In genomic region chr1:61042679-61043009, GRCh38 we compare ENCODE assay signal across 9 cellular contexts. TPM values are rescaled to one million over a fixed set of nuclear protein-coding genes. Genes with fewer than 3 reads are reported as not detected.
A peak's percentile ranks its signal among the peaks of the same experiment; 100 is the strongest.
DNase-seq lines count a peak whose midpoint lies in the region; ATAC-seq, FAIRE-seq and TF ChIP-seq lines count a peak whose summit lies in the region.
"Had no signal": no experiment of that assay in that cellular context is flagged by ENCODE, and none has a peak within 500 bp of the region (broad histone marks: within the 10 kb centered on the region; RNA-seq: fewer than 3 reads in every experiment).

No MANE protein-coding gene starts in this region.

- in situ Hi-C loops in astrocyte of the spinal cord (cut with HindIII; ENCODE audit: low sequenced_read_pairs), result no loop called here
- in situ Hi-C loops in HepG2 (cut with HindIII; ENCODE audit: extremely low pct_ligation_motif_present, low pct_unique_long_range_greater_than_20kb), result loop anchor here (5.0 kb wide), 2 partner anchors 65 to 190 kb away; no protein-coding TSS in a partner anchor

- DNase-seq in NCI-H510A treated with DMSO at 0.1 percent for 48 hours (lab: John Stamatoyannopoulos, UW), result peak; percentile 68
- no peak for DNase-seq in NCI-H510A (lab: John Stamatoyannopoulos, UW)
- no peak for DNase-seq in astrocyte of the spinal cord (ENCODE audit: low read depth, low spot score)
- no peak for DNase-seq in HepG2 (ENCODE audit: low spot score)
- no peak for DNase-seq in suprapubic skin (ENCODE audit: low spot score in 2 of 2)
- no peak for DNase-seq in germinal center (ENCODE audit: low spot score)
- no peak for DNase-seq in NCI-H128 (lab: John Stamatoyannopoulos, UW; ENCODE audit: unreplicated experiment)

- ATAC-seq in HepG2, result no peak; the same call in 2 of the 3 replicates
- no peak for ATAC-seq in HG03342 (IDR thresholded peaks at IDR 0.05; ENCODE audit: unreplicated experiment)

- no peaks in the 10 kb centered on the region; the same call in 1 of the 2 replicates for H4K20me1 ChIP-seq in HepG2 (ENCODE audit: insufficient read depth, low read length)

- H3K9me3 ChIP-seq in HepG2 (ENCODE audit: low read length), result no peaks in the 10 kb centered on the region
- H3K9me3 ChIP-seq in suprapubic skin, result no peaks in the 10 kb centered on the region

- H3K9ac ChIP-seq in HepG2 (ENCODE audit: insufficient read depth, low read depth, low read length), result peak overlapping the region; percentile 45; the same call in 1 of the 2 replicates

- H3K36me3 ChIP-seq in HepG2 (replicated peaks in 1 of 2; ENCODE audit: control insufficient read depth in 1 of 2, insufficient read depth in 2 of 2, low read length in 2 of 2) (no peaks in the 10 kb centered on the region), suprapubic skin (no peaks in the 10 kb centered on the region)

- no peak for FAIRE-seq in HepG2 (lab: Jason Lieb, UNC)
- FAIRE-seq: A204.1 had no signal

- TF ChIP-seq CTCF in astrocyte of the spinal cord (IDR thresholded peaks at IDR 0.05; ENCODE audit: low read depth, low read length), result no peak
- no peak for TF ChIP-seq CTCF in HepG2 (CRISPR knock-in tag; IDR thresholded peaks at IDR 0.05)
- TF ChIP-seq CTCF in suprapubic skin (IDR thresholded peaks at IDR 0.05), result no peak

- TF ChIP-seq POLR2A in HepG2 (IDR thresholded peaks at IDR 0.05; ENCODE audit: insufficient read depth in 1 of 2, low read depth in 2 of 2, low read length in 2 of 2), result no peak
- no peak for TF ChIP-seq POLR2A in suprapubic skin (IDR thresholded peaks at IDR 0.05)

- POLR2A ChIA-PET in HepG2 (lab: Yijun Ruan, JAX), result no interaction called here

- BruUV-seq in HepG2 (replicated peaks; lab: Mats Ljungman, UMichigan), result no TSS peak

- H3K4me3 ChIP-seq in astrocyte of the spinal cord (ENCODE audit: low read depth, low read length), result peak overlapping the region; percentile 46
- H3K4me3 ChIP-seq in HepG2 (replicated peaks in 1 of 3; ENCODE audit: insufficient read depth in 1 of 3, low read depth in 2 of 3, low read length in 3 of 3), result peak overlapping the region in 2 of 3 experiments; percentile 26 to 75; a peak in 5 of 6 replicates
- H3K4me3 ChIP-seq in suprapubic skin, result peak overlapping the region; percentile 56

- no peak overlapping the region for H2AFZ ChIP-seq in HepG2 (ENCODE audit: low read length)

- no peak overlapping the region for H3K27ac ChIP-seq in HepG2 (ENCODE audit: extremely low read length, insufficient read depth, low read length)
- no peak overlapping the region for H3K27ac ChIP-seq in suprapubic skin

- 31% methylated on average over 9 of the region's 16 CpGs for WGBS in HepG2 (ENCODE audit: low lambda C conversion rate)
- WGBS in suprapubic skin, result 27% methylated on average over 12 of the region's 16 CpGs

- peak overlapping the region; percentile 99 for H3K4me2 ChIP-seq in HepG2 (ENCODE audit: low read depth, low read length)

- no peaks in the 10 kb centered on the region for H3K79me2 ChIP-seq in HepG2 (ENCODE audit: insufficient read depth, low read length)

- H3K4me1 ChIP-seq in HepG2 (ENCODE audit: insufficient read depth, low read length) (peaks cover 6% of the 10 kb centered on the region; the same call in 1 of the 2 replicates), suprapubic skin (peaks cover 14% of the 10 kb centered on the region)

- no peak for TF ChIP-seq RAD21 in HepG2 (CRISPR knock-in tag; IDR thresholded peaks at IDR 0.05)

- CTCF ChIA-PET in HepG2 (lab: Yijun Ruan, JAX; ENCODE audit: low intra/inter-chr PET ratio, low total read pairs), result interaction anchor here (0.7 to 1.2 kb wide), 2 partner anchors 64 to 194 kb away, joined by 3 to 8 read pairs; no protein-coding TSS in a partner anchor

- intact Hi-C loops in HepG2 (cut with micrococcal nuclease; ENCODE audit: unreplicated experiment), result loop anchor here (2.0 to 5.0 kb wide), 4 partner anchors 64 to 1065 kb away; no protein-coding TSS in a partner anchor

- peaks cover 2 to 16% of the 10 kb centered on the region in 2 experiments; a peak in 4 of 5 replicates for H3K27me3 ChIP-seq in HepG2 (ENCODE audit: control insufficient read depth in 1 of 2, insufficient read depth in 2 of 2, low read length in 2 of 2)
- H3K27me3 ChIP-seq in suprapubic skin, result no peaks in the 10 kb centered on the region

- no peak for TF ChIP-seq EP300 in HepG2 (IDR thresholded peaks at IDR 0.05; ENCODE audit: low read depth in 2 of 2, low read length in 2 of 2)
- no peak for TF ChIP-seq EP300 in HepG2 (CRISPR knock-in tag; IDR thresholded peaks at IDR 0.05; ENCODE audit: borderline replicate concordance)
- no peak for TF ChIP-seq EP300 in suprapubic skin (IDR thresholded peaks at IDR 0.05)

TF ChIP-seq in HepG2, 621 proteins besides CTCF, POLR2A, EP300 and RAD21:
- TF ChIP-seq LRRFIP1 (CRISPR knock-in tag; conservative IDR thresholded peaks at IDR 0.05) (no peak), ZNF83 (CRISPR knock-in tag; IDR thresholded peaks at IDR 0.05; ENCODE audit: borderline replicate concordance) (0 out of 2 replicates have a peak, but pooled peaks have one; percentile 47), ZSCAN21 (CRISPR knock-in tag; IDR thresholded peaks at IDR 0.05; ENCODE audit: borderline replicate concordance) (peak; percentile 55; the same call in 1 of the 2 replicates), EZH2 (conservative IDR thresholded peaks at IDR 0.05; ENCODE audit: low read depth, low read length) (peak; percentile 73; the same call in 1 of the 2 replicates), KDM6A (CRISPR knock-in tag; IDR thresholded peaks at IDR 0.05; ENCODE audit: low read depth) (no peak), MIXL1 (CRISPR knock-in tag; IDR thresholded peaks at IDR 0.05) (no peak)
- TF ChIP-seq, protein P1, sequence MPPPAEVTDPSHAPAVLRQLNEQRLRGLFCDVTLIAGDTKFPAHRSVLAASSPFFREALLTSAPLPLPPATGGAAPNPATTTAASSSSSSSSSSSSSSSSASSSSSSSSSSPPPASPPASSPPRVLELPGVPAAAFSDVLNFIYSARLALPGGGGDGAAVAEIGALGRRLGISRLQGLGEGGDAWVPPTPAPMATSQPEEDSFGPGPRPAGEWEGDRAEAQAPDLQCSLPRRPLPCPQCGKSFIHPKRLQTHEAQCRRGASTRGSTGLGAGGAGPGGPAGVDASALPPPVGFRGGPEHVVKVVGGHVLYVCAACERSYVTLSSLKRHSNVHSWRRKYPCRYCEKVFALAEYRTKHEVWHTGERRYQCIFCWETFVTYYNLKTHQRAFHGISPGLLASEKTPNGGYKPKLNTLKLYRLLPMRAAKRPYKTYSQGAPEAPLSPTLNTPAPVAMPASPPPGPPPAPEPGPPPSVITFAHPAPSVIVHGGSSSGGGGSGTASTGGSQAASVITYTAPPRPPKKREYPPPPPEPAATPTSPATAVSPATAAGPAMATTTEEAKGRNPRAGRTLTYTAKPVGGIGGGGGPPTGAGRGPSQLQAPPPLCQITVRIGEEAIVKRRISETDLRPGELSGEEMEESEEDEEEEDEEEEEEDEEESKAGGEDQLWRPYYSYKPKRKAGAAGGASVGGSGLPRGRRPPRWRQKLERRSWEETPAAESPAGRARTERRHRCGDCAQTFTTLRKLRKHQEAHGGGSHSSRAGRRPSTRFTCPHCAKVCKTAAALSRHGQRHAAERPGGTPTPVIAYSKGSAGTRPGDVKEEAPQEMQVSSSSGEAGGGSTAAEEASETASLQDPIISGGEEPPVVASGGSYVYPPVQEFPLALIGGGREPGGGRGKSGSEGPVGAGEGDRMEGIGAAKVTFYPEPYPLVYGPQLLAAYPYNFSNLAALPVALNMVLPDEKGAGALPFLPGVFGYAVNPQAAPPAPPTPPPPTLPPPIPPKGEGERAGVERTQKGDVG (CRISPR knock-in tag; IDR thresholded peaks at IDR 0.05; ENCODE audit: borderline replicate concordance), result 0 out of 2 replicates have a peak, but pooled peaks have one; percentile 25

RNA-seq across cellular contexts. Expression of gene NFIA, which starts 39.7 kb away (rescaled TPM):
- total RNA-seq in HepG2 (2016; rRNA removed; fragmentation: Illumina TruSeq; extraction: Trizol), result 14.8 and 28.5 TPM in 2 replicates
- 8.1 and 8.4 TPM in 2 replicates for total RNA-seq in HepG2 (2016; cell fraction: cytosol; rRNA removed; fragmentation: Illumina TruSeq; extraction: Trizol; ENCODE audit: low read depth)
- total RNA-seq in HepG2 (2016; cell fraction: insoluble cytoplasmic fraction; rRNA removed; fragmentation: Illumina TruSeq; extraction: Trizol), result 11.5 and 25.9 TPM in 2 replicates
- 7.4 and 7.5 TPM in 2 replicates for total RNA-seq in HepG2 (2016; cell fraction: membrane; rRNA removed; fragmentation: Illumina TruSeq; extraction: Trizol)
- 110 and 115 TPM in 2 replicates for total RNA-seq in HepG2 (2016; cell fraction: nucleus; rRNA removed; fragmentation: Illumina TruSeq; extraction: Trizol)
- 14.1 and 14.7 TPM in 2 replicates for polyA plus RNA-seq in HepG2 (2011; rRNA removed)
- 11.0 and 12.6 TPM in 2 replicates for polyA plus RNA-seq in HepG2 (2011; cell fraction: cytosol; rRNA removed)
- polyA plus RNA-seq in HepG2 (2011; cell fraction: nucleus; rRNA removed), result 20.1 and 25.7 TPM in 2 replicates
- 4.5 and 5.7 TPM in 2 replicates for polyA plus RNA-seq in HepG2 (2012)
- 0.64 and 0.71 TPM in 2 replicates for polyA plus RNA-seq in HepG2 (2016; cell fraction: cytosol; fragmentation: Illumina TruSeq; extraction: Trizol; ENCODE audit: low read depth)
- 11.5 and 13.5 TPM in 2 replicates for polyA plus RNA-seq in HepG2 (2016; cell fraction: insoluble cytoplasmic fraction; fragmentation: Illumina TruSeq; extraction: Trizol; ENCODE audit: low read depth)
- polyA plus RNA-seq in HepG2 (2016; cell fraction: membrane; fragmentation: Illumina TruSeq; extraction: Trizol; ENCODE audit: low read depth), result 3.0 and 3.1 TPM in 2 replicates
- polyA plus RNA-seq in HepG2 (2016; cell fraction: nucleus; fragmentation: Illumina TruSeq; extraction: Trizol; ENCODE audit: insufficient read depth, low read depth), result 15.9 and 21.9 TPM in 2 replicates
- polyA minus RNA-seq in HepG2 (2011; rRNA and poly(A)+ RNA removed; ENCODE audit: low replicate concordance), result 62.5 and 117 TPM in 2 replicates
- 18.3 and 19.2 TPM in 2 replicates for polyA minus RNA-seq in HepG2 (2011; cell fraction: cytosol; rRNA and poly(A)+ RNA removed)
- 167 and 202 TPM in 2 replicates for polyA minus RNA-seq in HepG2 (2011; cell fraction: nucleus; rRNA and poly(A)+ RNA removed)
- 10 to 100 TPM; 30.1 to 54.2 (median 48.2) TPM for total RNA-seq in suprapubic skin
